2 cellular contexts compared by ENCODE assay signal in the genomic region with DNA sequence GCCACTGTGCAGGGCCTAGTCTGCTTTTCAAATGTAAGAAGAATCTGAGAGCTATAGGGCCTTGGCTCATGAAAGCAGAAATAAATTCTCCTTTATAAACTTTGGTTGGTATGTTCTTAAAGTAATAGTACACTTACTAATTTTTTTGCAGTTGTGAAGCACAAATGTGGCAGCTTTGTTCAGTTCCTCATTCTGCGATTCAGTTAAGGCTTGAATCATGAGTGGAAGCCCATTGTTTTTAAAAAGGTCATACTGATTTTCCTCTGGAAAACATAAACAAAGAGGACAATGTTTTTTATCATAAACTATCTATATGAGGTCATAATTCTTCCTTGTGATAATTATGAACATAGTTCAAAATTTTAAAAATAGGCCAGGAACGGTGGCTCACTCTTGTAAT.
TF ChIP-seq lines count a peak whose summit lies in the region.

No MANE protein-coding gene starts in this region.

TF ChIP-seq in IMR-90, 13 proteins besides CTCF, POLR2A, EP300 and RAD21:
- no peak for TF ChIP-seq RFX5 (IDR thresholded peaks at IDR 0.05; ENCODE audit: low read depth, low read length)
- TF ChIP-seq MAFK (IDR thresholded peaks at IDR 0.05; ENCODE audit: low read depth, low read length): no peak
- no peak for TF ChIP-seq RCOR1 (IDR thresholded peaks at IDR 0.05; ENCODE audit: insufficient replicate concordance, low read length)
- TF ChIP-seq MAZ (IDR thresholded peaks at IDR 0.05; ENCODE audit: borderline replicate concordance, low read depth, low read length): no peak
- TF ChIP-seq BHLHE40 (IDR thresholded peaks at IDR 0.05; ENCODE audit: low read depth, low read length): no peak
- no peak for TF ChIP-seq FOS (IDR thresholded peaks at IDR 0.05; ENCODE audit: low read depth, low read length)

TF ChIP-seq in K562, 482 proteins besides CTCF, POLR2A, EP300 and RAD21:
- peak; percentile 58; the same call in 1 of the 2 replicates for TF ChIP-seq SPI1 (IDR thresholded peaks at IDR 0.05; ENCODE audit: borderline replicate concordance, low read depth, low read length)
- TF ChIP-seq BRF1 (IDR thresholded peaks at IDR 0.05; ENCODE audit: borderline replicate concordance, extremely low read depth, insufficient read length): no peak
